8 cellular contexts compared by ENCODE assay signal in the genomic region with DNA sequence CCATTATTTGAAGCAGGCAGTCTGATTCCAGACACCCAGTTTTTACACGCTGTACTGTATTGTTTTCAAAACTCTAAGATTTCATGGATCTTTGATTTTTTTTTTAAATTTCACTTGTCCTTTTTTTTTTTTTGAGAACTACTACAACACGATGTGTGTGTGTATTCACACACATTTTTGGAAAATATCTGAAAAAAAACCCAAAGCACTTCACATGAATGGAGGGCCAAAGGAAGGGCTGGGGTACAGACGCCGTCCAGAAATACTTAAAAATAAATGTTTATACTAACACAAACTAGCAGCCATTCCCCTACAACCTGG. TPM values are rescaled to one million over a fixed set of nuclear protein-coding genes. Genes with fewer than 3 reads are reported as not detected.
A peak's percentile ranks its signal among the peaks of the same experiment; 100 is the strongest.
DNase-seq lines count a peak whose midpoint lies in the region; ATAC-seq and TF ChIP-seq lines count a peak whose summit lies in the region.

No MANE protein-coding gene starts in this region.

- H3F3A ChIP-seq in SU-DHL-6 (ENCODE audit: insufficient read depth): peaks cover 21% of the 10 kb centered on the region

- H4K20me1 ChIP-seq in SU-DHL-6 (ENCODE audit: low read depth, low read length): no peaks in the 10 kb centered on the region

- H3K4me3 ChIP-seq in SU-DHL-6 (ENCODE audit: insufficient read depth, low read length, poor library complexity, severe bottlenecking) (peak overlapping the region; percentile 62), foreskin fibroblast (ENCODE audit: low read depth in 1 of 2, low read length in 2 of 2) (peak overlapping the region; percentile 65 to 70), skeletal muscle satellite cell (ENCODE audit: low read length) (peak overlapping the region; percentile 94)

- H3K79me2 ChIP-seq in SU-DHL-6 (ENCODE audit: insufficient read depth, low read length): peaks cover 43% of the 10 kb centered on the region

- H2AFZ ChIP-seq in SU-DHL-6 (ENCODE audit: low read depth, low read length, severe bottlenecking): peak overlapping the region; percentile 74

- H3K4me1 ChIP-seq in skeletal muscle satellite cell (ENCODE audit: control insufficient read depth, insufficient read depth, low read length): peaks cover 13% of the 10 kb centered on the region

- DNase-seq in foreskin fibroblast (no peak), NOMO-1 treated with DMSO at 0.1 percent for 48 hours (lab: John Stamatoyannopoulos, UW; ENCODE audit: unreplicated experiment) (no peak), NCI-H524 treated with DMSO at 0.1 percent for 48 hours (lab: John Stamatoyannopoulos, UW) (no peak), NCI-H526 (lab: John Stamatoyannopoulos, UW) (no peak), Ammon's horn (ENCODE audit: low spot score) (no peak)

- peak overlapping the region; percentile 80 for H3K9ac ChIP-seq in SU-DHL-6 (ENCODE audit: low read length)
- H3K9ac ChIP-seq in skeletal muscle satellite cell (ENCODE audit: low read depth, low read length): peak overlapping the region; percentile 93

- H3K9me3 ChIP-seq in SU-DHL-6 (ENCODE audit: insufficient read depth, low read length) (no peaks in the 10 kb centered on the region), skeletal muscle satellite cell (replicated peaks; ENCODE audit: low read length) (no peaks in the 10 kb centered on the region)

- H3K4me2 ChIP-seq in SU-DHL-6 (ENCODE audit: low read depth, low read length, poor library complexity, severe bottlenecking) (peak overlapping the region; percentile 91), skeletal muscle satellite cell (ENCODE audit: low read length) (peak overlapping the region; percentile 80)

- ATAC-seq in GM21528 (IDR thresholded peaks at IDR 0.05; ENCODE audit: low FRiP score, unreplicated experiment): peak; percentile 6

- H3K36me3 ChIP-seq in SU-DHL-6 (ENCODE audit: low read length) (peaks cover 14% of the 10 kb centered on the region; the same call in 1 of the 2 replicates), skeletal muscle satellite cell (ENCODE audit: insufficient read depth, low read length) (peaks cover 24% of the 10 kb centered on the region)

- H3K9me2 ChIP-seq in SU-DHL-6 (replicated peaks; ENCODE audit: insufficient read depth, low read length): no peaks in the 10 kb centered on the region

- H3K27me3 ChIP-seq in SU-DHL-6 (ENCODE audit: low read length) (no peaks in the 10 kb centered on the region), skeletal muscle satellite cell (ENCODE audit: control insufficient read depth, insufficient read depth, low read length) (no peaks in the 10 kb centered on the region)

- H3K27ac ChIP-seq in SU-DHL-6 (ENCODE audit: low read depth, low read length): peak overlapping the region; percentile 90

- TF ChIP-seq CTCF in SU-DHL-6 (IDR thresholded peaks at IDR 0.05; ENCODE audit: insufficient read depth, low read length, poor library complexity, severe bottlenecking): no peak
- no peak for TF ChIP-seq CTCF in foreskin fibroblast (IDR thresholded peaks at IDR 0.05; ENCODE audit: low read depth, low read length)

RNA-seq across cellular contexts. Expression of a gene that starts 0.3 kb away (rescaled TPM):
- 111 and 124 TPM in 2 replicates for total RNA-seq in skeletal muscle satellite cell (2012; rRNA removed)

RNA-seq across cellular contexts. Expression of a gene that starts 26.3 kb away (rescaled TPM):
- 46.1 and 62.1 TPM in 2 replicates for total RNA-seq in skeletal muscle satellite cell (2012; rRNA removed)

RNA-seq across cellular contexts. Expression of a gene that starts 28.9 kb away (rescaled TPM):
- total RNA-seq in skeletal muscle satellite cell (2012; rRNA removed): 29.9 and 31.9 TPM in 2 replicates
